Comparison of ENCODE assay signal across 8 cellular contexts in genomic region chr10:47299989-47300931, GRCh38.
DNase-seq lines count a peak whose midpoint lies in the region; ATAC-seq lines count a peak whose summit lies in the region.

A gene with protein sequence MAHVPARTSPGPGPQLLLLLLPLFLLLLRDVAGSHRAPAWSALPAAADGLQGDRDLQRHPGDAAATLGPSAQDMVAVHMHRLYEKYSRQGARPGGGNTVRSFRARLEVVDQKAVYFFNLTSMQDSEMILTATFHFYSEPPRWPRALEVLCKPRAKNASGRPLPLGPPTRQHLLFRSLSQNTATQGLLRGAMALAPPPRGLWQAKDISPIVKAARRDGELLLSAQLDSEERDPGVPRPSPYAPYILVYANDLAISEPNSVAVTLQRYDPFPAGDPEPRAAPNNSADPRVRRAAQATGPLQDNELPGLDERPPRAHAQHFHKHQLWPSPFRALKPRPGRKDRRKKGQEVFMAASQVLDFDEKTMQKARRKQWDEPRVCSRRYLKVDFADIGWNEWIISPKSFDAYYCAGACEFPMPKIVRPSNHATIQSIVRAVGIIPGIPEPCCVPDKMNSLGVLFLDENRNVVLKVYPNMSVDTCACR (plus strand): TSS chr10:47300197. CDS start chr10:47300652, 455 bp downstream.

- ATAC-seq in GM21390 (IDR thresholded peaks at IDR 0.05; ENCODE audit: unreplicated experiment), result no peak
- no peak for ATAC-seq in HG03442 (IDR thresholded peaks at IDR 0.05; ENCODE audit: unreplicated experiment)

- DNase-seq in activated naive CD4-positive, alpha-beta T cell treated with anti-CD3 and anti-CD28 coated beads, Interleukin-2, amount 50 U/mL, for 16 hours, result peak; percentile 56
- peak; percentile 54 for DNase-seq in stimulated activated CD4-positive, alpha-beta T cell treated with anti-CD3 and anti-CD28 coated beads, Interleukin-4, amount 100 ng/mL, for 1 hour
- no peak for DNase-seq in SHP77 (lab: John Stamatoyannopoulos, UW)
- no peak for DNase-seq in NK-92 treated with Interleukin-12 subunit alpha and Interleukin-12 subunit beta, amount 100 ng/mL, for 24 hours (lab: John Stamatoyannopoulos, UW)

- no peak within 1 kb of the TSS for H3K27ac ChIP-seq in HUES48 (ENCODE audit: low read depth, low read length)

- peaks cover 9% of the 10 kb centered on the region for H3K4me1 ChIP-seq in HUES48 (ENCODE audit: control insufficient read depth, insufficient read depth, low read length)

- H3K9ac ChIP-seq in HUES48 (ENCODE audit: low read depth, low read length), result no peak within 1 kb of the TSS

- H3K27me3 ChIP-seq in HUES48 (ENCODE audit: control insufficient read depth, insufficient read depth, low read length), result peaks cover 47% of the 10 kb centered on the region

- H3K4me3 ChIP-seq in HUES48 (ENCODE audit: low read depth, low read length), result peak within 1 kb of the TSS; percentile 53
- H3K4me3 ChIP-seq in iPS-18c (ENCODE audit: insufficient read depth, low read depth, low read length), result peak within 1 kb of the TSS; percentile 47

- H3K9me3 ChIP-seq in HUES48 (ENCODE audit: control insufficient read depth, insufficient read depth, low read length) (no peaks in the 10 kb centered on the region), iPS-18c (ENCODE audit: control insufficient read depth, insufficient read depth, low read length) (no peaks in the 10 kb centered on the region)

- H3K36me3 ChIP-seq in HUES48 (ENCODE audit: control insufficient read depth, insufficient read depth, low read length), result no peaks in the 10 kb centered on the region

Comparison
In these comparisons a context has a peak if more than half of its experiments do, and no peak if none do; other contexts are left out.
1. DNase-seq: peak in activated naive CD4-positive, alpha-beta T cell treated with anti-CD3 and anti-CD28 coated beads, Interleukin-2, amount 50 U/mL, for 16 hours (single experiment) and stimulated activated CD4-positive, alpha-beta T cell treated with anti-CD3 and anti-CD28 coated beads, Interleukin-4, amount 100 ng/mL, for 1 hour (single experiment); none in SHP77 (0 of 2) and NK-92 treated with Interleukin-12 subunit alpha and Interleukin-12 subunit beta, amount 100 ng/mL, for 24 hours (single experiment).